1 cellular context compared by ENCODE assay signal in genomic region chr2:10079192-10079930, GRCh38.
TF ChIP-seq lines count a peak whose summit lies in the region.

No MANE protein-coding gene starts in this region.

TF ChIP-seq in GM12878, 131 proteins besides CTCF, POLR2A, EP300 and RAD21 (continued from another document):
- TF ChIP-seq CUX1 (IDR thresholded peaks at IDR 0.05; ENCODE audit: insufficient replicate concordance, low read depth, low read length) = no peak
- TF ChIP-seq IKZF2 (IDR thresholded peaks at IDR 0.05) = 0 out of 4 replicates have a peak, but pooled peaks of 1 of the 2 experiments have one; percentile 9
- peak; percentile 18 for TF ChIP-seq SUZ12 (IDR thresholded peaks at IDR 0.05; ENCODE audit: unreplicated experiment)
- TF ChIP-seq, protein P1, sequence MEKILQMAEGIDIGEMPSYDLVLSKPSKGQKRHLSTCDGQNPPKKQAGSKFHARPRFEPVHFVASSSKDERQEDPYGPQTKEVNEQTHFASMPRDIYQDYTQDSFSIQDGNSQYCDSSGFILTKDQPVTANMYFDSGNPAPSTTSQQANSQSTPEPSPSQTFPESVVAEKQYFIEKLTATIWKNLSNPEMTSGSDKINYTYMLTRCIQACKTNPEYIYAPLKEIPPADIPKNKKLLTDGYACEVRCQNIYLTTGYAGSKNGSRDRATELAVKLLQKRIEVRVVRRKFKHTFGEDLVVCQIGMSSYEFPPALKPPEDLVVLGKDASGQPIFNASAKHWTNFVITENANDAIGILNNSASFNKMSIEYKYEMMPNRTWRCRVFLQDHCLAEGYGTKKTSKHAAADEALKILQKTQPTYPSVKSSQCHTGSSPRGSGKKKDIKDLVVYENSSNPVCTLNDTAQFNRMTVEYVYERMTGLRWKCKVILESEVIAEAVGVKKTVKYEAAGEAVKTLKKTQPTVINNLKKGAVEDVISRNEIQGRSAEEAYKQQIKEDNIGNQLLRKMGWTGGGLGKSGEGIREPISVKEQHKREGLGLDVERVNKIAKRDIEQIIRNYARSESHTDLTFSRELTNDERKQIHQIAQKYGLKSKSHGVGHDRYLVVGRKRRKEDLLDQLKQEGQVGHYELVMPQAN (conservative IDR thresholded peaks at IDR 0.05) = peak; percentile 60
- TF ChIP-seq ZNF384 (IDR thresholded peaks at IDR 0.05; ENCODE audit: borderline replicate concordance, low read depth, low read length) = no peak
- TF ChIP-seq ZNF687 (IDR thresholded peaks at IDR 0.05) = 0 out of 2 replicates have a peak, but pooled peaks have one; percentile 27
- TF ChIP-seq MXI1 (IDR thresholded peaks at IDR 0.05; ENCODE audit: low read depth, low read length) = peak; percentile 15; the same call in 1 of the 2 replicates
- TF ChIP-seq LARP7 (IDR thresholded peaks at IDR 0.05) = peak; percentile 69; the same call in 1 of the 2 replicates
- TF ChIP-seq HDAC6 (IDR thresholded peaks at IDR 0.05; ENCODE audit: unreplicated experiment) = peak; percentile 30
- no peak for TF ChIP-seq CBX5 (IDR thresholded peaks at IDR 0.05; ENCODE audit: low read depth)
- TF ChIP-seq YY1 (IDR thresholded peaks at IDR 0.05; ENCODE audit: low read depth, low read length) = 0 out of 2 replicates have a peak, but pooled peaks have one; percentile 2
- no peak for TF ChIP-seq SMARCA5 (IDR thresholded peaks at IDR 0.05)
- TF ChIP-seq IKZF1 (conservative IDR thresholded peaks at IDR 0.05) = peak; percentile 66
- TF ChIP-seq TCF3 (IDR thresholded peaks at IDR 0.05; ENCODE audit: borderline replicate concordance, insufficient read depth, low read depth, low read length) = no peak
- TF ChIP-seq CEBPZ (IDR thresholded peaks at IDR 0.05; ENCODE audit: low read depth, low read length) = no peak
TF ChIP-seq in GM12878: peak in this region for 12.
